Comparison of ENCODE assay signal across 9 cellular contexts in the genomic region with DNA sequence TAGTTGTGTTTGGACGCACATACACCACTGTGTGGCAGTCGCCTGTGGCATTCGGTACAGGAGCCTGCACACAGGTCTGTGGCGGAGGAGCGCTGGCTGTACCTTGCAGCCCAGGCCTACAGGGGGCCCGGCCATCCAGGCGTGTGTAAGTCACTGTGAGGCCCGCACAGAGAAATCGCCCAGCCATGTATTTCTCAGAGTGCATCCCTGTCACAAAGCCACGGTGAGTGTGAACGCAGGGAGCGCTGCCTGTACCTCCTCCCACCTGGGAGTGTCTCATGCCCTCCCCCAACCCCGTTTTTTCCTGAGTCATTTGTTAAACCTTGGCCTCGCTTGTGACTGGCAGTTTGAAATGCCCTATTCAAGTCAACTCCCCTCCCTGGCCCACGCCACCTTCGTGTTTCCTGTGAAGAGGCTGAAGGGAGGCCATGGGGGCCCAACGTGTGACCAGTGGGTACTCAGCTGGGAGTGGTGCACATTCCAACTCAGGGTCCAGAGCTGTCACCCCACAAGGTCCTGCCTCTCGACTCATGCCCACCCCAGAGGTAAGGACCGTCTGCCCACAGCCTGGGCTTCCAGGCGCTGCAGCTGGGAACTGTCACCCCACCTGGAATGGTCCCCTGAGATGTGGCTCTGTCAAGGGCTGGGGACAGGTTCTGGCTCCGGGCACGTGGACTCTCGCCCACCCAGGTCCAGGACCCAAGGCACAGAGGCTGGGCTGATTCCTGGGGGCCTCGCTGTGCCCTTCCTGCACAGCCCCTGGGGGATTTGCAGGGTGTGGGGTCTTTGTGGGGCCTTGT. TPM values are rescaled to one million over a fixed set of nuclear protein-coding genes. Genes with fewer than 3 reads are reported as not detected.
DNase-seq lines count a peak whose midpoint lies in the region; ATAC-seq and TF ChIP-seq lines count a peak whose summit lies in the region.
"Had no signal": no experiment of that assay in that cellular context is flagged by ENCODE, and none has a peak within 500 bp of the region (broad histone marks: within the 10 kb centered on the region; RNA-seq: fewer than 3 reads in every experiment).

No MANE protein-coding gene starts in this region.

- ATAC-seq in GM18498 (IDR thresholded peaks at IDR 0.05; ENCODE audit: unreplicated experiment) (peak; percentile 36), HG03378 (IDR thresholded peaks at IDR 0.05; ENCODE audit: unreplicated experiment) (peak; percentile 37)

- peak; percentile 78 for DNase-seq in activated CD8-positive, alpha-beta memory T cell treated with anti-CD3 and anti-CD28 coated beads, Interleukin-2, amount 50 U/mL, for 48 hours
- peak; percentile 85 for DNase-seq in mesenteric fat pad (ENCODE audit: low spot score)
- DNase-seq in NCI-H2196 treated with DMSO at 0.1 percent for 48 hours (lab: John Stamatoyannopoulos, UW; ENCODE audit: unreplicated experiment) = no peak
- DNase-seq in NCI-H1048 (lab: John Stamatoyannopoulos, UW) = no peak
- no peak for DNase-seq in ascending aorta (ENCODE audit: low spot score in 2 of 2)
- DNase-seq in coronary artery (ENCODE audit: low spot score) = no peak

- no peaks in the 10 kb centered on the region for H3K27me3 ChIP-seq in ascending aorta

- H3K36me3 ChIP-seq in ascending aorta = no peaks in the 10 kb centered on the region

- no peaks in the 10 kb centered on the region for H3K9me3 ChIP-seq in ascending aorta

- no peak overlapping the region for H3K27ac ChIP-seq in ascending aorta
- H3K27ac ChIP-seq in coronary artery = peak overlapping the region in 1 of 2 donors; percentile 31

- TF ChIP-seq CTCF in ascending aorta (IDR thresholded peaks at IDR 0.05) (no peak), coronary artery (IDR thresholded peaks at IDR 0.05) (no peak)

- H3K4me1 ChIP-seq in ascending aorta = no peaks in the 10 kb centered on the region

- H3K4me3 ChIP-seq in ascending aorta = no peak overlapping the region
- H3K4me3 ChIP-seq in coronary artery = no peak overlapping the region

- intact Hi-C loops in ascending aorta (cut with DNase I) = no loop called here

RNA-seq across cellular contexts. Expression of a gene that starts 11.6 kb away (rescaled TPM):
- total RNA-seq in mesenteric fat pad = 102 TPM
- 30.7 TPM for total RNA-seq in ascending aorta

RNA-seq across cellular contexts. Expression of a gene that starts 35.1 kb away (rescaled TPM):
- not detected for total RNA-seq in mesenteric fat pad
- not detected for total RNA-seq in ascending aorta
- total RNA-seq: M059J had no signal

Comparison
In these comparisons a context has a peak if more than half of its experiments do, and no peak if none do; other contexts are left out.
1. DNase-seq: peak in activated CD8-positive, alpha-beta memory T cell treated with anti-CD3 and anti-CD28 coated beads, Interleukin-2, amount 50 U/mL, for 48 hours (single experiment) and mesenteric fat pad (single experiment); none in NCI-H2196 treated with DMSO at 0.1 percent for 48 hours (single experiment), NCI-H1048 (single experiment), ascending aorta (0 of 2) and coronary artery (single experiment).